23 cellular contexts compared by ENCODE assay signal in genomic region chr4:47224361-47224760, GRCh38.
DNase-seq lines count a peak whose midpoint lies in the region; TF ChIP-seq lines count a peak whose summit lies in the region.
"Had no signal": no experiment of that assay in that cellular context is flagged by ENCODE, and none has a peak within 500 bp of the region (broad histone marks: within the 10 kb centered on the region; RNA-seq: fewer than 3 reads in every experiment).

No MANE protein-coding gene starts in this region.

- H3K4me3 ChIP-seq in Caco-2 (ENCODE audit: low read depth, low read length) (no peak overlapping the region), Karpas-422 (ENCODE audit: low read length) (no peak overlapping the region), trophoblast cell (ENCODE audit: low read depth, low read length) (no peak overlapping the region), tibial artery (no peak overlapping the region)
- H3K4me3 ChIP-seq: A549; BLaER1 treated with 17β-estradiol and CSF1 and Interleukin-3, amounts not matched to agents 10 nM and 100 nM; GM12878 had no signal

- DNase-seq in Caco-2 (peak in 1 of 2 experiments; percentile 27), Karpas-422 (peak; percentile 31), trophoblast cell (peak; percentile 64 to 88), type B pancreatic cell (ENCODE audit: extremely low spot score, unreplicated experiment) (no peak), tibial artery (no peak)
- DNase-seq in activated CD4-positive, alpha-beta memory T cell treated with anti-CD3 and anti-CD28 coated beads, Interleukin-2, amount 10 ng/mL, durations not matched to agents 7 days and 5 days, result no peak
- no peak for DNase-seq in activated naive CD4-positive, alpha-beta T cell (lab: John Stamatoyannopoulos, UW)
- DNase-seq: AML-193; CD4-positive, alpha-beta T cell; CD8-positive, alpha-beta T cell; DMS 273 treated with DMSO at 0.1 percent for 48 hours; DMS153; DMS53; DMS79; DND-41; EL; GDM1 had no signal

- no peak overlapping the region for H2AFZ ChIP-seq in Karpas-422 (ENCODE audit: low read length)
- no peak overlapping the region for H2AFZ ChIP-seq in trophoblast cell (ENCODE audit: insufficient read depth, low read length, poor library complexity)

- H3K27ac Mint-ChIP-seq in Caco-2 (ENCODE audit: unreplicated experiment), result peak overlapping the region; percentile 52
- H3K27ac Mint-ChIP-seq in type B pancreatic cell, result peak overlapping the region; percentile 54
- no peak overlapping the region for H3K27ac Mint-ChIP-seq in activated CD4-positive, alpha-beta memory T cell treated with anti-CD3 and anti-CD28 coated beads, Interleukin-2, amount 10 ng/mL, durations not matched to agents 7 days and 5 days
- H3K27ac Mint-ChIP-seq: B cell; CD4-positive, alpha-beta T cell; CD8-positive, alpha-beta T cell had no signal

- no peak overlapping the region for H2BK12ac ChIP-seq in trophoblast cell (ENCODE audit: low read length)

- no peaks in the 10 kb centered on the region for H3K9me2 ChIP-seq in Karpas-422 (replicated peaks; ENCODE audit: insufficient read depth, low read length)

- no peak overlapping the region for H3K14ac ChIP-seq in trophoblast cell (ENCODE audit: low read length)

- H3K9me3 Mint-ChIP-seq in Caco-2 (ENCODE audit: unreplicated experiment) (no peaks in the 10 kb centered on the region), type B pancreatic cell (peaks cover 11% of the 10 kb centered on the region)
- no peaks in the 10 kb centered on the region for H3K9me3 Mint-ChIP-seq in activated CD4-positive, alpha-beta memory T cell treated with anti-CD3 and anti-CD28 coated beads, Interleukin-2, amount 10 ng/mL, durations not matched to agents 7 days and 5 days
- H3K9me3 Mint-ChIP-seq: CD4-positive, alpha-beta T cell; CD8-positive, alpha-beta T cell had no signal

- intact Hi-C loops in Caco-2 (cut with micrococcal nuclease; ENCODE audit: unreplicated experiment), result loop anchor here (5.0 kb wide), 1 partner anchor 38 kb away; no protein-coding TSS in a partner anchor
- intact Hi-C loops in tibial artery (cut with DNase I; ENCODE audit: low total_unique reads), result no loop called here

- no peak overlapping the region for H3K23ac ChIP-seq in trophoblast cell (ENCODE audit: low read length)

- H2BK5ac ChIP-seq in trophoblast cell (ENCODE audit: low read depth, low read length, poor library complexity), result no peak overlapping the region

- H3K36me3 ChIP-seq in Caco-2 (ENCODE audit: control insufficient read depth, insufficient read depth, low read length) (no peaks in the 10 kb centered on the region), Karpas-422 (ENCODE audit: insufficient read depth, low read length) (no peaks in the 10 kb centered on the region), trophoblast cell (ENCODE audit: control insufficient read depth in 1 of 2, insufficient read depth in 2 of 2, low read length in 2 of 2) (no peaks in the 10 kb centered on the region), tibial artery (no peaks in the 10 kb centered on the region)
- H3K36me3 ChIP-seq: BLaER1 treated with 17β-estradiol and CSF1 and Interleukin-3, amounts not matched to agents 10 nM and 100 nM had no signal

- no peak for TF ChIP-seq CTCF in Caco-2 (IDR thresholded peaks at IDR 0.05; ENCODE audit: insufficient read depth in 1 of 2, low read depth in 1 of 2, low read length in 1 of 2, severe bottlenecking in 1 of 2, unreplicated experiment in 1 of 2)
- TF ChIP-seq CTCF in type B pancreatic cell (conservative IDR thresholded peaks at IDR 0.05), result no peak
- TF ChIP-seq CTCF in tibial artery (IDR thresholded peaks at IDR 0.05), result no peak

- no peak overlapping the region for H3K4ac ChIP-seq in trophoblast cell (ENCODE audit: low read depth, low read length)

- peak overlapping the region; percentile 9 for H3K4me3 Mint-ChIP-seq in Caco-2 (ENCODE audit: unreplicated experiment)
- H3K4me3 Mint-ChIP-seq in type B pancreatic cell, result peak overlapping the region; percentile 9
- no peak overlapping the region for H3K4me3 Mint-ChIP-seq in activated CD4-positive, alpha-beta memory T cell treated with anti-CD3 and anti-CD28 coated beads, Interleukin-2, amount 10 ng/mL, durations not matched to agents 7 days and 5 days
- H3K4me3 Mint-ChIP-seq: B cell; CD4-positive, alpha-beta T cell; CD8-positive, alpha-beta T cell had no signal

- H3K9ac ChIP-seq in Karpas-422 (ENCODE audit: low read length) (no peak overlapping the region), trophoblast cell (ENCODE audit: low read length) (no peak overlapping the region)
- H3K9ac ChIP-seq: BLaER1 treated with 17β-estradiol and CSF1 and Interleukin-3, amounts not matched to agents 10 nM and 100 nM had no signal

- peaks cover 3% of the 10 kb centered on the region for H3K79me1 ChIP-seq in trophoblast cell (ENCODE audit: low read length)

- H3K36me3 Mint-ChIP-seq in Caco-2 (ENCODE audit: insufficient read depth, unreplicated experiment), result no peaks in the 10 kb centered on the region
- H3K36me3 Mint-ChIP-seq in type B pancreatic cell, result no peaks in the 10 kb centered on the region
- H3K36me3 Mint-ChIP-seq in activated CD4-positive, alpha-beta memory T cell treated with anti-CD3 and anti-CD28 coated beads, Interleukin-2, amount 10 ng/mL, durations not matched to agents 7 days and 5 days (ENCODE audit: low read depth), result no peaks in the 10 kb centered on the region
- H3K36me3 Mint-ChIP-seq: CD8-positive, alpha-beta T cell had no signal

- H3K27me3 Mint-ChIP-seq in Caco-2 (ENCODE audit: insufficient read depth, unreplicated experiment) (no peaks in the 10 kb centered on the region), type B pancreatic cell (no peaks in the 10 kb centered on the region)
- peaks cover 6% of the 10 kb centered on the region for H3K27me3 Mint-ChIP-seq in activated CD4-positive, alpha-beta memory T cell treated with anti-CD3 and anti-CD28 coated beads, Interleukin-2, amount 10 ng/mL, durations not matched to agents 7 days and 5 days
- H3K27me3 Mint-ChIP-seq: B cell had no signal

- CTCF ChIA-PET in Caco-2 (lab: Charles Lee), result no interaction called here
- CTCF ChIA-PET in activated CD4-positive, alpha-beta memory T cell treated with anti-CD3 and anti-CD28 coated beads, Interleukin-2, amount 10 ng/mL, durations not matched to agents 7 days and 5 days (lab: Charles Lee), result no interaction called here

- BruUV-seq in Caco-2 (replicated peaks; lab: Mats Ljungman, UMichigan), result no TSS peak

- no peak overlapping the region for H4K12ac ChIP-seq in trophoblast cell (ENCODE audit: low read depth, low read length)

- POLR2A ChIA-PET in Caco-2 (lab: Charles Lee), result no interaction called here
- POLR2A ChIA-PET in activated CD4-positive, alpha-beta memory T cell treated with anti-CD3 and anti-CD28 coated beads, Interleukin-2, amount 10 ng/mL, durations not matched to agents 7 days and 5 days (lab: Charles Lee), result no interaction called here

- H3K79me2 ChIP-seq in Karpas-422 (ENCODE audit: low read length) (no peaks in the 10 kb centered on the region), trophoblast cell (ENCODE audit: control insufficient read depth, insufficient read depth, low read length, poor library complexity) (no peaks in the 10 kb centered on the region)

- H3K27ac ChIP-seq in Karpas-422 (ENCODE audit: low read length) (no peak overlapping the region), trophoblast cell (ENCODE audit: low read depth, low read length) (no peak overlapping the region), tibial artery (no peak overlapping the region)
- H3K27ac ChIP-seq: 22Rv1; A549; BLaER1 treated with 17β-estradiol and CSF1 and Interleukin-3, amounts not matched to agents 10 nM and 100 nM; C4-2B had no signal

- no peak overlapping the region for H4K91ac ChIP-seq in trophoblast cell (ENCODE audit: low read depth, low read length)

- no peak overlapping the region for H2BK120ac ChIP-seq in trophoblast cell (ENCODE audit: insufficient read depth, low read length, poor library complexity)

- no peak overlapping the region for H3K18ac ChIP-seq in trophoblast cell (ENCODE audit: low read length)

- no peak overlapping the region for H4K8ac ChIP-seq in trophoblast cell (ENCODE audit: low read depth, low read length)

- H4K20me1 ChIP-seq in Karpas-422 (ENCODE audit: insufficient read depth, low read depth, low read length), result no peaks in the 10 kb centered on the region
- H4K20me1 ChIP-seq: BLaER1 treated with 17β-estradiol and CSF1 and Interleukin-3, amounts not matched to agents 10 nM and 100 nM had no signal

- no peaks in the 10 kb centered on the region for H3K9me3 ChIP-seq in Caco-2
- no peaks in the 10 kb centered on the region for H3K9me3 ChIP-seq in Karpas-422 (ENCODE audit: low read length)
- H3K9me3 ChIP-seq in trophoblast cell (ENCODE audit: insufficient read depth, low read depth, low read length), result no peaks in the 10 kb centered on the region
- H3K9me3 ChIP-seq in tibial artery, result no peaks in the 10 kb centered on the region
- H3K9me3 ChIP-seq: A549; BLaER1 treated with 17β-estradiol and CSF1 and Interleukin-3, amounts not matched to agents 10 nM and 100 nM had no signal

- peaks cover 36% of the 10 kb centered on the region for H3K4me1 Mint-ChIP-seq in Caco-2 (ENCODE audit: low read depth, unreplicated experiment)
- no peaks in the 10 kb centered on the region for H3K4me1 Mint-ChIP-seq in type B pancreatic cell (ENCODE audit: unreplicated experiment)
- H3K4me1 Mint-ChIP-seq in activated CD4-positive, alpha-beta memory T cell treated with anti-CD3 and anti-CD28 coated beads, Interleukin-2, amount 10 ng/mL, durations not matched to agents 7 days and 5 days, result no peaks in the 10 kb centered on the region
- H3K4me1 Mint-ChIP-seq: B cell had no signal

- H3K27me3 ChIP-seq in Caco-2 (replicated peaks; ENCODE audit: control insufficient read depth, insufficient read depth, low read length) (no peaks in the 10 kb centered on the region), Karpas-422 (ENCODE audit: low read length) (no peaks in the 10 kb centered on the region), trophoblast cell (ENCODE audit: insufficient read depth, low read length) (no peaks in the 10 kb centered on the region), tibial artery (no peaks in the 10 kb centered on the region)
- H3K27me3 ChIP-seq: BLaER1 treated with 17β-estradiol and CSF1 and Interleukin-3, amounts not matched to agents 10 nM and 100 nM had no signal

- H3K4me2 ChIP-seq in Karpas-422 (ENCODE audit: low read depth, low read length, poor library complexity, severe bottlenecking), result no peak overlapping the region
- no peak overlapping the region for H3K4me2 ChIP-seq in trophoblast cell (ENCODE audit: low read length)
- H3K4me2 ChIP-seq: A549; BLaER1 treated with 17β-estradiol and CSF1 and Interleukin-3, amounts not matched to agents 10 nM and 100 nM had no signal

- H3K4me1 ChIP-seq in Caco-2 (peaks cover 38% of the 10 kb centered on the region), Karpas-422 (ENCODE audit: low read length) (no peaks in the 10 kb centered on the region), trophoblast cell (ENCODE audit: control insufficient read depth in 1 of 2, insufficient read depth in 2 of 2, low read length in 2 of 2) (peaks cover 4 to 5% of the 10 kb centered on the region in 2 experiments), tibial artery (no peaks in the 10 kb centered on the region)
- H3K4me1 ChIP-seq: A549; BLaER1 treated with 17β-estradiol and CSF1 and Interleukin-3, amounts not matched to agents 10 nM and 100 nM had no signal

- no peak overlapping the region for H2AK5ac ChIP-seq in trophoblast cell (ENCODE audit: low read length)

Comparison
In these comparisons a context has a peak if more than half of its experiments do, and no peak if none do; other contexts are left out.
1. DNase-seq: peak in Karpas-422 (single experiment) and trophoblast cell (2 of 2); none in type B pancreatic cell (single experiment), activated CD4-positive, alpha-beta memory T cell treated with anti-CD3 and anti-CD28 coated beads, Interleukin-2, amount 10 ng/mL, durations not matched to agents 7 days and 5 days (single experiment), tibial artery (0 of 2) and activated naive CD4-positive, alpha-beta T cell (0 of 4).